Comparison of ENCODE assay signal across 1 cellular context in the genomic region with DNA sequence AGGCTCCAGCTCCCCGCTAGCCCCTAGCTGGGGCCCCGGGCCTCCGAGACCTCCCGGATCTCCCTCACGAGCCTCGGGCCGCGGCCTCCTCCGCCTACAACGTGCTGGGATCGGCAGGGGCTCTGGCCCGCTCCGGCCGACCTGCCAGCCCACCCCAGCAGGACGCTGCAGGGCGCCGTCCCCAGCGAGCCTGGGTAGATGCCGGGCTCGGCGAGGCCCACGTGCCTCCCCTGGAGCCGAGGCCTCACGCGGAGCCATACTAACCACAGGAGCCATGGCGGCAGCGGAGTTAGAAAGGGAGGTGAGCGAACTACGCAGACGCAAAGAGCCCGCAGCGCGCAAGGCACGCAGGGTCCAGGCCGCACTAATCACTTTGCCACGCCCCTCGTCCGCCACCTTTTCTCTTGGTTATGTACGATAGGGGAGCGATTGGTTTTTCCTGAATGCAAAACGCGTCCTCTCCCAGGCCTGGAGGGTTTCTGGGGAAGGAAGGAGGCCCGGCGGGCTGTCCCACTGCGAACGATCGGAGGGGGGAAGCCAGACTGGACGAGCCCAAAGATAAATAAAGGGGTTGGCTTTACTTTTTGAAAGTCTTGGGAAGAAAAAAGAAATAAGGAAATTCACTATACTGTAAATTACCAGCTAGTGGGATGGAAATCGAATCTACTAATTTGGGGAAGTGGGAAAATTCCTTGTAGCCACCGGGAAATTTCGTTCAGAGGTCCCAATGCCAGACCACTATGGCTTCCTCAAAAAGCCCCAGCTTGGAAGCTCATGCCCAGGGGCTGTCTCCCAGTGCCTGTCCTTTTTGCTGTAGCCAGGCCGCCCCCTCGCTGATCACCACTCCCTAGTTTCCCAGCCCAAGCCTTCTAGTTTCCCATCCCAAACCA.
A peak's percentile ranks its signal among the peaks of the same experiment; 100 is the strongest.
TF ChIP-seq lines count a peak whose summit lies in the region.

Gene RPL22 (minus strand): TSS at position 298 of the 890 bp plus-strand sequence. CDS start 22 bp downstream, at position 276.

TF ChIP-seq in HepG2, 621 proteins besides CTCF, POLR2A, EP300 and RAD21 (continued from another document and continues in another):
- TF ChIP-seq, protein P1, sequence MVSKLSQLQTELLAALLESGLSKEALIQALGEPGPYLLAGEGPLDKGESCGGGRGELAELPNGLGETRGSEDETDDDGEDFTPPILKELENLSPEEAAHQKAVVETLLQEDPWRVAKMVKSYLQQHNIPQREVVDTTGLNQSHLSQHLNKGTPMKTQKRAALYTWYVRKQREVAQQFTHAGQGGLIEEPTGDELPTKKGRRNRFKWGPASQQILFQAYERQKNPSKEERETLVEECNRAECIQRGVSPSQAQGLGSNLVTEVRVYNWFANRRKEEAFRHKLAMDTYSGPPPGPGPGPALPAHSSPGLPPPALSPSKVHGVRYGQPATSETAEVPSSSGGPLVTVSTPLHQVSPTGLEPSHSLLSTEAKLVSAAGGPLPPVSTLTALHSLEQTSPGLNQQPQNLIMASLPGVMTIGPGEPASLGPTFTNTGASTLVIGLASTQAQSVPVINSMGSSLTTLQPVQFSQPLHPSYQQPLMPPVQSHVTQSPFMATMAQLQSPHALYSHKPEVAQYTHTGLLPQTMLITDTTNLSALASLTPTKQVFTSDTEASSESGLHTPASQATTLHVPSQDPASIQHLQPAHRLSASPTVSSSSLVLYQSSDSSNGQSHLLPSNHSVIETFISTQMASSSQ (IDR thresholded peaks at IDR 0.05; ENCODE audit: low read depth) = peak; percentile 36; the same call in 1 of the 2 replicates
- TF ChIP-seq, protein P1 (CRISPR knock-in tag; IDR thresholded peaks at IDR 0.05; ENCODE audit: borderline replicate concordance) = peak; percentile 78; the same call in 1 of the 2 replicates
- TF ChIP-seq ZKSCAN1 (IDR thresholded peaks at IDR 0.05; ENCODE audit: low read length) (no peak), NFYB (CRISPR knock-in tag; IDR thresholded peaks at IDR 0.05) (no peak; the same call in 1 of the 2 replicates), NPAS2 (CRISPR knock-in tag; IDR thresholded peaks at IDR 0.05; ENCODE audit: borderline replicate concordance) (no peak), HOXA9 (CRISPR knock-in tag; IDR thresholded peaks at IDR 0.05; ENCODE audit: borderline replicate concordance) (peak; percentile 90), ELF1 (CRISPR knock-in tag; IDR thresholded peaks at IDR 0.05) (peak; percentile 72), CCAR2 (optimal IDR thresholded peaks at IDR 0.05; ENCODE audit: low read depth, low read length) (peak; percentile 48), ZMYM3 (CRISPR knock-in tag; IDR thresholded peaks at IDR 0.05) (peak; percentile 82; the same call in 1 of the 2 replicates), MAZ (IDR thresholded peaks at IDR 0.05; ENCODE audit: borderline replicate concordance, low read depth, low read length) (no peak), MAZ (CRISPR knock-in tag; IDR thresholded peaks at IDR 0.05; ENCODE audit: low read depth) (0 out of 2 replicates have a peak, but pooled peaks have one; percentile 75), ATM (IDR thresholded peaks at IDR 0.05; ENCODE audit: borderline replicate concordance) (no peak), ZNF446 (CRISPR knock-in tag; IDR thresholded peaks at IDR 0.05) (peak; percentile 35), ZNF619 (CRISPR knock-in tag; IDR thresholded peaks at IDR 0.05) (no peak), ZNF136 (CRISPR knock-in tag; IDR thresholded peaks at IDR 0.05; ENCODE audit: low read depth) (no peak), ZNF430 (CRISPR knock-in tag; IDR thresholded peaks at IDR 0.05) (no peak; the same call in none of the 2 replicates), SMAD9 (CRISPR knock-in tag; IDR thresholded peaks at IDR 0.05) (0 out of 2 replicates have a peak, but pooled peaks have one; percentile 44), PBX3 (CRISPR knock-in tag; IDR thresholded peaks at IDR 0.05; ENCODE audit: borderline replicate concordance) (0 out of 2 replicates have a peak, but pooled peaks have one; percentile 54), U2AF2 (IDR thresholded peaks at IDR 0.05; ENCODE audit: low read depth, low read length) (no peak), ERF (CRISPR knock-in tag; IDR thresholded peaks at IDR 0.05) (peak; percentile 81), ZFAT (CRISPR knock-in tag; conservative IDR thresholded peaks at IDR 0.05) (peak; percentile 39; the same call in 1 of the 2 replicates), HMGXB4 (CRISPR knock-in tag; IDR thresholded peaks at IDR 0.05; ENCODE audit: borderline replicate concordance in 1 of 2, low read depth in 1 of 2) (peak; percentile 83 to 96), ZNF570 (CRISPR knock-in tag; IDR thresholded peaks at IDR 0.05; ENCODE audit: borderline replicate concordance) (0 out of 2 replicates have a peak, but pooled peaks have one; percentile 71), KLF11 (CRISPR knock-in tag; IDR thresholded peaks at IDR 0.05) (no peak; the same call in 1 of the 2 replicates), ZNF264 (CRISPR knock-in tag; IDR thresholded peaks at IDR 0.05) (peak; percentile 87), CREBL2 (CRISPR knock-in tag; IDR thresholded peaks at IDR 0.05; ENCODE audit: borderline replicate concordance) (0 out of 2 replicates have a peak, but pooled peaks have one; percentile 15), NFE2L1 (CRISPR knock-in tag; IDR thresholded peaks at IDR 0.05; ENCODE audit: borderline replicate concordance) (no peak; the same call in 1 of the 2 replicates), ZNF572 (CRISPR knock-in tag; IDR thresholded peaks at IDR 0.05) (0 out of 2 replicates have a peak, but pooled peaks have one; percentile 39), CREB1 (IDR thresholded peaks at IDR 0.05) (peak; percentile 58), CREB1 (CRISPR knock-in tag; IDR thresholded peaks at IDR 0.05) (peak; percentile 89), KDM5A (IDR thresholded peaks at IDR 0.05; ENCODE audit: borderline replicate concordance, low read length) (peak; percentile 84), RBAK (CRISPR knock-in tag; IDR thresholded peaks at IDR 0.05) (no peak), NR2C2 (CRISPR knock-in tag; IDR thresholded peaks at IDR 0.05; ENCODE audit: borderline replicate concordance) (peak; percentile 77), ZNF331 (CRISPR knock-in tag; IDR thresholded peaks at IDR 0.05) (no peak; the same call in none of the 2 replicates)
- TF ChIP-seq, protein P2, sequence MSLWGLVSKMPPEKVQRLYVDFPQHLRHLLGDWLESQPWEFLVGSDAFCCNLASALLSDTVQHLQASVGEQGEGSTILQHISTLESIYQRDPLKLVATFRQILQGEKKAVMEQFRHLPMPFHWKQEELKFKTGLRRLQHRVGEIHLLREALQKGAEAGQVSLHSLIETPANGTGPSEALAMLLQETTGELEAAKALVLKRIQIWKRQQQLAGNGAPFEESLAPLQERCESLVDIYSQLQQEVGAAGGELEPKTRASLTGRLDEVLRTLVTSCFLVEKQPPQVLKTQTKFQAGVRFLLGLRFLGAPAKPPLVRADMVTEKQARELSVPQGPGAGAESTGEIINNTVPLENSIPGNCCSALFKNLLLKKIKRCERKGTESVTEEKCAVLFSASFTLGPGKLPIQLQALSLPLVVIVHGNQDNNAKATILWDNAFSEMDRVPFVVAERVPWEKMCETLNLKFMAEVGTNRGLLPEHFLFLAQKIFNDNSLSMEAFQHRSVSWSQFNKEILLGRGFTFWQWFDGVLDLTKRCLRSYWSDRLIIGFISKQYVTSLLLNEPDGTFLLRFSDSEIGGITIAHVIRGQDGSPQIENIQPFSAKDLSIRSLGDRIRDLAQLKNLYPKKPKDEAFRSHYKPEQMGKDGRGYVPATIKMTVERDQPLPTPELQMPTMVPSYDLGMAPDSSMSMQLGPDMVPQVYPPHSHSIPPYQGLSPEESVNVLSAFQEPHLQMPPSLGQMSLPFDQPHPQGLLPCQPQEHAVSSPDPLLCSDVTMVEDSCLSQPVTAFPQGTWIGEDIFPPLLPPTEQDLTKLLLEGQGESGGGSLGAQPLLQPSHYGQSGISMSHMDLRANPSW (CRISPR knock-in tag; IDR thresholded peaks at IDR 0.05; ENCODE audit: borderline replicate concordance) = no peak
- TF ChIP-seq, protein P3, sequence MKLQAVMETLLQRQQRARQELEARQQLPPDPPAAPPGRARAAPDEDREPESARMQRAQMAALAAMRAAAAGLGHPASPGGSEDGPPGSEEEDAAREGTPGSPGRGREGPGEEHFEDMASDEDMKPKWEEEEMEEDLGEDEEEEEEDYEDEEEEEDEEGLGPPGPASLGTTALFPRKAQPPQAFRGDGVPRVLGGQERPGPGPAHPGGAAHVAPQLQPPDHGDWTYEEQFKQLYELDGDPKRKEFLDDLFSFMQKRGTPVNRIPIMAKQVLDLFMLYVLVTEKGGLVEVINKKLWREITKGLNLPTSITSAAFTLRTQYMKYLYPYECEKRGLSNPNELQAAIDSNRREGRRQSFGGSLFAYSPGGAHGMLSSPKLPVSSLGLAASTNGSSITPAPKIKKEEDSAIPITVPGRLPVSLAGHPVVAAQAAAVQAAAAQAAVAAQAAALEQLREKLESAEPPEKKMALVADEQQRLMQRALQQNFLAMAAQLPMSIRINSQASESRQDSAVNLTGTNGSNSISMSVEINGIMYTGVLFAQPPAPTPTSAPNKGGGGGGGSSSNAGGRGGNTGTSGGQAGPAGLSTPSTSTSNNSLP (IDR thresholded peaks at IDR 0.05; ENCODE audit: low read depth, low read length) = 0 out of 2 replicates have a peak, but pooled peaks have one; percentile 13
- TF ChIP-seq, protein P4, sequence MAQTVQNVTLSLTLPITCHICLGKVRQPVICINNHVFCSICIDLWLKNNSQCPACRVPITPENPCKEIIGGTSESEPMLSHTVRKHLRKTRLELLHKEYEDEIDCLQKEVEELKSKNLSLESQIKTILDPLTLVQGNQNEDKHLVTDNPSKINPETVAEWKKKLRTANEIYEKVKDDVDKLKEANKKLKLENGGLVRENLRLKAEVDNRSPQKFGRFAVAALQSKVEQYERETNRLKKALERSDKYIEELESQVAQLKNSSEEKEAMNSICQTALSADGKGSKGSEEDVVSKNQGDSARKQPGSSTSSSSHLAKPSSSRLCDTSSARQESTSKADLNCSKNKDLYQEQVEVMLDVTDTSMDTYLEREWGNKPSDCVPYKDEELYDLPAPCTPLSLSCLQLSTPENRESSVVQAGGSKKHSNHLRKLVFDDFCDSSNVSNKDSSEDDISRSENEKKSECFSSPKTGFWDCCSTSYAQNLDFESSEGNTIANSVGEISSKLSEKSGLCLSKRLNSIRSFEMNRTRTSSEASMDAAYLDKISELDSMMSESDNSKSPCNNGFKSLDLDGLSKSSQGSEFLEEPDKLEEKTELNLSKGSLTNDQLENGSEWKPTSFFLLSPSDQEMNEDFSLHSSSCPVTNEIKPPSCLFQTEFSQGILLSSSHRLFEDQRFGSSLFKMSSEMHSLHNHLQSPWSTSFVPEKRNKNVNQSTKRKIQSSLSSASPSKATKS (CRISPR knock-in tag; IDR thresholded peaks at IDR 0.05) = no peak
- TF ChIP-seq, protein P5, sequence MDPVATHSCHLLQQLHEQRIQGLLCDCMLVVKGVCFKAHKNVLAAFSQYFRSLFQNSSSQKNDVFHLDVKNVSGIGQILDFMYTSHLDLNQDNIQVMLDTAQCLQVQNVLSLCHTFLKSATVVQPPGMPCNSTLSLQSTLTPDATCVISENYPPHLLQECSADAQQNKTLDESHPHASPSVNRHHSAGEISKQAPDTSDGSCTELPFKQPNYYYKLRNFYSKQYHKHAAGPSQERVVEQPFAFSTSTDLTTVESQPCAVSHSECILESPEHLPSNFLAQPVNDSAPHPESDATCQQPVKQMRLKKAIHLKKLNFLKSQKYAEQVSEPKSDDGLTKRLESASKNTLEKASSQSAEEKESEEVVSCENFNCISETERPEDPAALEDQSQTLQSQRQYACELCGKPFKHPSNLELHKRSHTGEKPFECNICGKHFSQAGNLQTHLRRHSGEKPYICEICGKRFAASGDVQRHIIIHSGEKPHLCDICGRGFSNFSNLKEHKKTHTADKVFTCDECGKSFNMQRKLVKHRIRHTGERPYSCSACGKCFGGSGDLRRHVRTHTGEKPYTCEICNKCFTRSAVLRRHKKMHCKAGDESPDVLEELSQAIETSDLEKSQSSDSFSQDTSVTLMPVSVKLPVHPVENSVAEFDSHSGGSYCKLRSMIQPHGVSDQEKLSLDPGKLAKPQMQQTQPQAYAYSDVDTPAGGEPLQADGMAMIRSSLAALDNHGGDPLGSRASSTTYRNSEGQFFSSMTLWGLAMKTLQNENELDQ (CRISPR knock-in tag; IDR thresholded peaks at IDR 0.05; ENCODE audit: borderline replicate concordance) = 0 out of 2 replicates have a peak, but pooled peaks have one; percentile 34
- TF ChIP-seq, protein P6, sequence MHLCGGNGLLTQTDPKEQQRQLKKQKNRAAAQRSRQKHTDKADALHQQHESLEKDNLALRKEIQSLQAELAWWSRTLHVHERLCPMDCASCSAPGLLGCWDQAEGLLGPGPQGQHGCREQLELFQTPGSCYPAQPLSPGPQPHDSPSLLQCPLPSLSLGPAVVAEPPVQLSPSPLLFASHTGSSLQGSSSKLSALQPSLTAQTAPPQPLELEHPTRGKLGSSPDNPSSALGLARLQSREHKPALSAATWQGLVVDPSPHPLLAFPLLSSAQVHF (CRISPR knock-in tag; IDR thresholded peaks at IDR 0.05) = peak; percentile 57; the same call in 1 of the 2 replicates
